8 cellular contexts compared by ENCODE assay signal in the genomic region with DNA sequence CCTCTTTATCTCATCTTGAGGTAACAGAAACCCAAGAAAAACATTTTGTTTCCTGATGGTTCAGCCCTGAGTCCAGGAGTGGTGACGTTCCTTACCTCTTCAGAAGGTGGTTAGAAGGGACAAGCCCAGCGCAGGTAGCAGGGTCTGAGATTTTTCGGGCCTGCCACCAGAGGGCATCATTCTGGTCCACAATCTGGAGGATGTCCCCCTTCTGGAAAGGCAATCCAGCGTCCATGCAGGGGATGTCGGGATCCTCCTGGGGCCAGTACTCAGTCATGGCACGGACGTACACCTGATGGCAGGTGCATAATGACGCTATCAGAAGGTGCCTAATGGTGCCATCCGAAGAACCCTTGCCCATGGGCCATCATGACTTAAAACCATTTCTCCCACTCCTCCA. TPM values are rescaled to one million over a fixed set of nuclear protein-coding genes. Genes with fewer than 3 reads are reported as not detected.
DNase-seq lines count a peak whose midpoint lies in the region; ATAC-seq, FAIRE-seq and TF ChIP-seq lines count a peak whose summit lies in the region.
"Had no signal": no experiment of that assay in that cellular context is flagged by ENCODE, and none has a peak within 500 bp of the region (broad histone marks: within the 10 kb centered on the region; RNA-seq: fewer than 3 reads in every experiment).

No MANE protein-coding gene starts in this region.

- ATAC-seq in GM23338 (peak; percentile 98), T-helper 17 cell (no peak)

- H2AFZ ChIP-seq in GM23338: no peak overlapping the region

- H3K9me2 ChIP-seq in GM23338 (ENCODE audit: insufficient read depth): 0 out of 2 replicates have a peak, but pooled peaks cover 2% of the 10 kb centered on the region

- peaks cover 3% of the 10 kb centered on the region for H3K4me1 Mint-ChIP-seq in GM23338
- H3K4me1 Mint-ChIP-seq in T-helper 17 cell: peaks cover 2% of the 10 kb centered on the region

- no peak overlapping the region for H3K27ac ChIP-seq in GM23338 (ENCODE audit: low read depth)
- H3K27ac ChIP-seq: ascending aorta had no signal

- FAIRE-seq in frontal cortex (lab: Jason Lieb, UNC): no peak

- H3K27me3 Mint-ChIP-seq in GM23338 (ENCODE audit: insufficient read depth, low read depth, poor library complexity) (no peaks in the 10 kb centered on the region), T-helper 17 cell (peaks cover 49% of the 10 kb centered on the region)

- DNase-seq in DMS53 (lab: John Stamatoyannopoulos, UW) (peak; percentile 68), GM23338 (ENCODE audit: low spot score) (peak; percentile 85), T-helper 17 cell (no peak), islet precursor cell (peak; percentile 73), DMS79 treated with DMSO at 0.1 percent for 48 hours (lab: John Stamatoyannopoulos, UW) (no peak), NCI-H345 (lab: John Stamatoyannopoulos, UW) (no peak), frontal cortex (ENCODE audit: low spot score in 2 of 2) (no peak)

- no peak overlapping the region for H3K4me3 Mint-ChIP-seq in GM23338
- no peak overlapping the region for H3K4me3 Mint-ChIP-seq in T-helper 17 cell

- H3K27me3 ChIP-seq in GM23338 (ENCODE audit: insufficient read depth): no peaks in the 10 kb centered on the region
- H3K27me3 ChIP-seq: ascending aorta had no signal

- H3K36me3 ChIP-seq in GM23338 (ENCODE audit: insufficient read depth): no peaks in the 10 kb centered on the region
- H3K36me3 ChIP-seq: ascending aorta had no signal

- H3K9me3 Mint-ChIP-seq in GM23338: no peaks in the 10 kb centered on the region

- H3K4me2 ChIP-seq in GM23338: no peak overlapping the region

- no peaks in the 10 kb centered on the region for H3K36me3 Mint-ChIP-seq in GM23338 (ENCODE audit: low read depth)
- peaks cover 5% of the 10 kb centered on the region for H3K36me3 Mint-ChIP-seq in T-helper 17 cell (ENCODE audit: low read depth)

- no peak overlapping the region for H3K27ac Mint-ChIP-seq in GM23338
- H3K27ac Mint-ChIP-seq in T-helper 17 cell: peak overlapping the region; percentile 12

- TF ChIP-seq CTCF in GM23338 (conservative IDR thresholded peaks at IDR 0.05; ENCODE audit: low read depth in 2 of 2): peak; percentile 86 to 95

- no peaks in the 10 kb centered on the region for H4K20me1 ChIP-seq in GM23338 (replicated peaks; ENCODE audit: insufficient read depth)

- no peaks in the 10 kb centered on the region for H3K79me2 ChIP-seq in GM23338 (replicated peaks; ENCODE audit: insufficient read depth)

- H3K4me3 ChIP-seq in GM23338: no peak overlapping the region
- H3K4me3 ChIP-seq: ascending aorta had no signal

- no peaks in the 10 kb centered on the region for H3K4me1 ChIP-seq in GM23338 (ENCODE audit: insufficient read depth)
- H3K4me1 ChIP-seq: ascending aorta had no signal

- no peaks in the 10 kb centered on the region for H3F3A ChIP-seq in GM23338 (replicated peaks; ENCODE audit: low read depth)

- no peaks in the 10 kb centered on the region for H3K9me3 ChIP-seq in T-helper 17 cell (ENCODE audit: control insufficient read depth, low read length, poor library complexity, severe bottlenecking)
- H3K9me3 ChIP-seq: ascending aorta had no signal

TF ChIP-seq in GM23338, 12 proteins besides CTCF, POLR2A, EP300 and RAD21:
- no peak for TF ChIP-seq STAT1 (IDR thresholded peaks at IDR 0.05; ENCODE audit: unreplicated experiment)
- TF ChIP-seq, protein P1, sequence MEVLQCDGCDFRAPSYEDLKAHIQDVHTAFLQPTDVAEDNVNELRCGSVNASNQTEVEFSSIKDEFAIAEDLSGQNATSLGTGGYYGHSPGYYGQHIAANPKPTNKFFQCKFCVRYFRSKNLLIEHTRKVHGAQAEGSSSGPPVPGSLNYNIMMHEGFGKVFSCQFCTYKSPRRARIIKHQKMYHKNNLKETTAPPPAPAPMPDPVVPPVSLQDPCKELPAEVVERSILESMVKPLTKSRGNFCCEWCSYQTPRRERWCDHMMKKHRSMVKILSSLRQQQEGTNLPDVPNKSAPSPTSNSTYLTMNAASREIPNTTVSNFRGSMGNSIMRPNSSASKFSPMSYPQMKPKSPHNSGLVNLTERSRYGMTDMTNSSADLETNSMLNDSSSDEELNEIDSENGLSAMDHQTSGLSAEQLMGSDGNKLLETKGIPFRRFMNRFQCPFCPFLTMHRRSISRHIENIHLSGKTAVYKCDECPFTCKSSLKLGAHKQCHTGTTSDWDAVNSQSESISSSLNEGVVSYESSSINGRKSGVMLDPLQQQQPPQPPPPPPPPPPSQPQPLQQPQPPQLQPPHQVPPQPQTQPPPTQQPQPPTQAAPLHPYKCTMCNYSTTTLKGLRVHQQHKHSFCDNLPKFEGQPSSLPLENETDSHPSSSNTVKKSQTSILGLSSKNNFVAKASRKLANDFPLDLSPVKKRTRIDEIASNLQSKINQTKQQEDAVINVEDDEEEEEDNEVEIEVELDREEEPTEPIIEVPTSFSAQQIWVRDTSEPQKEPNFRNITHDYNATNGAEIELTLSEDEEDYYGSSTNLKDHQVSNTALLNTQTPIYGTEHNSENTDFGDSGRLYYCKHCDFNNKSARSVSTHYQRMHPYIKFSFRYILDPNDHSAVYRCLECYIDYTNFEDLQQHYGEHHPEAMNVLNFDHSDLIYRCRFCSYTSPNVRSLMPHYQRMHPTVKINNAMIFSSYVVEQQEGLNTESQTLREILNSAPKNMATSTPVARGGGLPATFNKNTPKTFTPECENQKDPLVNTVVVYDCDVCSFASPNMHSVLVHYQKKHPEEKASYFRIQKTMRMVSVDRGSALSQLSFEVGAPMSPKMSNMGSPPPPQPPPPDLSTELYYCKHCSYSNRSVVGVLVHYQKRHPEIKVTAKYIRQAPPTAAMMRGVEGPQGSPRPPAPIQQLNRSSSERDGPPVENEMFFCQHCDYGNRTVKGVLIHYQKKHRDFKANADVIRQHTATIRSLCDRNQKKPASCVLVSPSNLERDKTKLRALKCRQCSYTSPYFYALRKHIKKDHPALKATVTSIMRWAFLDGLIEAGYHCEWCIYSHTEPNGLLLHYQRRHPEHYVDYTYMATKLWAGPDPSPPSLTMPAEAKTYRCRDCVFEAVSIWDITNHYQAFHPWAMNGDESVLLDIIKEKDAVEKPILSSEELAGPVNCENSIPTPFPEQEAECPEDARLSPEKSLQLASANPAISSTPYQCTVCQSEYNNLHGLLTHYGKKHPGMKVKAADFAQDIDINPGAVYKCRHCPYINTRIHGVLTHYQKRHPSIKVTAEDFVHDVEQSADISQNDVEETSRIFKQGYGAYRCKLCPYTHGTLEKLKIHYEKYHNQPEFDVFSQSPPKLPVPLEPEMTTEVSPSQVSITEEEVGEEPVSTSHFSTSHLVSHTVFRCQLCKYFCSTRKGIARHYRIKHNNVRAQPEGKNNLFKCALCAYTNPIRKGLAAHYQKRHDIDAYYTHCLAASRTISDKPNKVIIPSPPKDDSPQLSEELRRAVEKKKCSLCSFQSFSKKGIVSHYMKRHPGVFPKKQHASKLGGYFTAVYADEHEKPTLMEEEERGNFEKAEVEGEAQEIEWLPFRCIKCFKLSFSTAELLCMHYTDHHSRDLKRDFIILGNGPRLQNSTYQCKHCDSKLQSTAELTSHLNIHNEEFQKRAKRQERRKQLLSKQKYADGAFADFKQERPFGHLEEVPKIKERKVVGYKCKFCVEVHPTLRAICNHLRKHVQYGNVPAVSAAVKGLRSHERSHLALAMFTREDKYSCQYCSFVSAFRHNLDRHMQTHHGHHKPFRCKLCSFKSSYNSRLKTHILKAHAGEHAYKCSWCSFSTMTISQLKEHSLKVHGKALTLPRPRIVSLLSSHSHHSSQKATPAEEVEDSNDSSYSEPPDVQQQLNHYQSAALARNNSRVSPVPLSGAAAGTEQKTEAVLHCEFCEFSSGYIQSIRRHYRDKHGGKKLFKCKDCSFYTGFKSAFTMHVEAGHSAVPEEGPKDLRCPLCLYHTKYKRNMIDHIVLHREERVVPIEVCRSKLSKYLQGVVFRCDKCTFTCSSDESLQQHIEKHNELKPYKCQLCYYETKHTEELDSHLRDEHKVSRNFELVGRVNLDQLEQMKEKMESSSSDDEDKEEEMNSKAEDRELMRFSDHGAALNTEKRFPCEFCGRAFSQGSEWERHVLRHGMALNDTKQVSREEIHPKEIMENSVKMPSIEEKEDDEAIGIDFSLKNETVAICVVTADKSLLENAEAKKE (CRISPR knock-in tag; IDR thresholded peaks at IDR 0.05): no peak
- no peak for TF ChIP-seq NANOG (IDR thresholded peaks at IDR 0.05; ENCODE audit: borderline replicate concordance)

RNA-seq across cellular contexts. Expression of gene MPP4, which starts 17.7 kb away (rescaled TPM):
- 0.35 TPM in 1 of 2 replicates, not detected in the other for total RNA-seq in GM23338 (2014; rRNA removed; shearing (Covaris generic))
- polyA plus RNA-seq in GM23338 (2016; fragmentation: Nextera tagmentation; extraction: Ambion mirVana): 0.09 TPM in 1 of 2 replicates, not detected in the other
- total RNA-seq in T-helper 17 cell (under 1 TPM in 1 of 2 donors, not detected in 1; 0.17 TPM), frontal cortex (under 0.01 TPM)
- total RNA-seq: ascending aorta had no signal

RNA-seq across cellular contexts. Expression of gene TMEM237, which starts 37.4 kb away (rescaled TPM):
- 42.0 and 57.7 TPM in 2 replicates for total RNA-seq in GM23338 (2014; rRNA removed; shearing (Covaris generic))
- 46.3 and 48.9 TPM in 2 replicates for polyA plus RNA-seq in GM23338 (2016; fragmentation: Nextera tagmentation; extraction: Ambion mirVana)
- total RNA-seq in T-helper 17 cell (1 to 10 TPM; 5.4 to 9.3 TPM), frontal cortex (39.1 TPM)

Comparison
In these comparisons a context has a peak if more than half of its experiments do, and no peak if none do; other contexts are left out.
1. DNase-seq: peak in DMS53 (single experiment), GM23338 (single experiment) and islet precursor cell (single experiment); none in T-helper 17 cell (0 of 3), DMS79 treated with DMSO at 0.1 percent for 48 hours (single experiment), NCI-H345 (single experiment) and frontal cortex (0 of 2).